Comparison of ENCODE assay signal across 1 cellular context in the genomic region with DNA sequence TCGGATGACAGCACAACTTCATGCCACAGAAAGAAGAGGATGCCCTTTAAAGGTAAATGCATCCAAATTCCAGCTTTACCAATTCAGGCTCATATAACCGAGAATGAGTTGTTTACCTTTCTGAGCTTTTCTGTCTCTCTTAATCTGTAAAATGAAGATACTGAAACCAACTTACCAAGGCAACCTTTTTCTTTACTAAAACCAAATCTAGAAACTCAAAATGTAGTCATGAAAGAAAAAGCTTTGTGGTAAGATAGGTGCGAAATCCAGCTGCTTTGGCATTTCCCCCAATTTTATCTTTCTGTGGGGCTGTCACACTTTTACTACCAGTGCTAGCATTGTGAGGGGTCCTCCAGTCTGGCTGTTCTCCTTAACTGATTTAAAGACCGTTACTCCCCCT.
TF ChIP-seq lines count a peak whose summit lies in the region.

No MANE protein-coding gene starts in this region.

TF ChIP-seq in IMR-90, 13 proteins besides CTCF, POLR2A, EP300 and RAD21:
- TF ChIP-seq FOS (IDR thresholded peaks at IDR 0.05; ENCODE audit: low read depth, low read length): no peak
- no peak for TF ChIP-seq RFX5 (IDR thresholded peaks at IDR 0.05; ENCODE audit: low read depth, low read length)
- TF ChIP-seq RCOR1 (IDR thresholded peaks at IDR 0.05; ENCODE audit: insufficient replicate concordance, low read length): no peak
- TF ChIP-seq SMC3 (IDR thresholded peaks at IDR 0.05; ENCODE audit: low read depth, low read length): no peak
- TF ChIP-seq NFE2L2 (IDR thresholded peaks at IDR 0.05; ENCODE audit: low read depth, low read length): no peak
- TF ChIP-seq MAFK (IDR thresholded peaks at IDR 0.05; ENCODE audit: low read depth, low read length): no peak
- no peak for TF ChIP-seq MXI1 (IDR thresholded peaks at IDR 0.05; ENCODE audit: borderline replicate concordance, low read depth, low read length)
- TF ChIP-seq CEBPB (IDR thresholded peaks at IDR 0.05; ENCODE audit: low read depth, low read length): no peak
- TF ChIP-seq, protein P1, sequence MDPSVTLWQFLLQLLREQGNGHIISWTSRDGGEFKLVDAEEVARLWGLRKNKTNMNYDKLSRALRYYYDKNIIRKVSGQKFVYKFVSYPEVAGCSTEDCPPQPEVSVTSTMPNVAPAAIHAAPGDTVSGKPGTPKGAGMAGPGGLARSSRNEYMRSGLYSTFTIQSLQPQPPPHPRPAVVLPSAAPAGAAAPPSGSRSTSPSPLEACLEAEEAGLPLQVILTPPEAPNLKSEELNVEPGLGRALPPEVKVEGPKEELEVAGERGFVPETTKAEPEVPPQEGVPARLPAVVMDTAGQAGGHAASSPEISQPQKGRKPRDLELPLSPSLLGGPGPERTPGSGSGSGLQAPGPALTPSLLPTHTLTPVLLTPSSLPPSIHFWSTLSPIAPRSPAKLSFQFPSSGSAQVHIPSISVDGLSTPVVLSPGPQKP (IDR thresholded peaks at IDR 0.05; ENCODE audit: borderline replicate concordance, low read depth, low read length): no peak
- no peak for TF ChIP-seq BHLHE40 (IDR thresholded peaks at IDR 0.05; ENCODE audit: low read depth, low read length)
- TF ChIP-seq CHD1 (IDR thresholded peaks at IDR 0.05; ENCODE audit: low read depth, low read length): no peak
- TF ChIP-seq, protein P2, sequence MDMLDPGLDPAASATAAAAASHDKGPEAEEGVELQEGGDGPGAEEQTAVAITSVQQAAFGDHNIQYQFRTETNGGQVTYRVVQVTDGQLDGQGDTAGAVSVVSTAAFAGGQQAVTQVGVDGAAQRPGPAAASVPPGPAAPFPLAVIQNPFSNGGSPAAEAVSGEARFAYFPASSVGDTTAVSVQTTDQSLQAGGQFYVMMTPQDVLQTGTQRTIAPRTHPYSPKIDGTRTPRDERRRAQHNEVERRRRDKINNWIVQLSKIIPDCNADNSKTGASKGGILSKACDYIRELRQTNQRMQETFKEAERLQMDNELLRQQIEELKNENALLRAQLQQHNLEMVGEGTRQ (IDR thresholded peaks at IDR 0.05; ENCODE audit: low read depth, low read length): no peak
- TF ChIP-seq MAZ (IDR thresholded peaks at IDR 0.05; ENCODE audit: borderline replicate concordance, low read depth, low read length): no peak
